Comparison of ENCODE assay signal across 14 cellular contexts in the genomic region with DNA sequence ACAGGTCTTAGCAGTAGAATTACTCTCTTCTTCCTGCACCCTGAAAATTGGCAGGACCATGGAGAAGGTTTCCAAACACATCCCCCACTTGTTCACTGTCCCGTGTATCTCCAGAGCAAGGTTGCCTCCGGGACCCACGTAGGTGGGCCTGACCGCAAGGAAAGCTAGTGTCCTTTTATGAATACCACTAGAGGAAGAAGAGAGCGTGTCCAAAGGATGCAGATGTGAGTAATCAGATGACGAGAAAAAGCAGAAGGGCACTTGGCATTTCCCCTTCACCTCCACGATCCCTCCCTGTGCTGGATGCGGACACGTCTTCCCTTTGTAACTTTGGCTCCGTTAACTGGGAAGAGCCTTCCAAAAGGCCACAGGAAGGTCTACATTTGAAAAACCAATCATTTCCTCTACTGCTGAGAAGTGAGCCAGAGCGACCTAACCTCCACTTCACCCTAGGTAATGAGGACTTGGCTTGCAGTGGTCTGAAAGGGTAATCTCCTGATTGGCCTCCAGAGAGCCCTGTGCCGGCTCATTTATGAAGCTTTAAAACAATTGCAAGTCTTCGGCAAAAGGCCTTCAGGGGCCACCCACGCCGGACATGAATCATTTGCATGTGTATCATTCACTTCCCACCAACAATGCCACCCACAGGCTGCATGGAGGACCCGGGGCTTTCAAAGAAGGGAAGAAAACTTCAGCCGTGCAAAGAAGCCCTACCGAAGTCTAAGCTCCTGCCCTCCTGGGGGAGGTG. TPM values are rescaled to one million over a fixed set of nuclear protein-coding genes. Genes with fewer than 3 reads are reported as not detected.
DNase-seq lines count a peak whose midpoint lies in the region; ATAC-seq, FAIRE-seq and TF ChIP-seq lines count a peak whose summit lies in the region.
"Had no signal": no experiment of that assay in that cellular context is flagged by ENCODE, and none has a peak within 500 bp of the region (broad histone marks: within the 10 kb centered on the region; RNA-seq: fewer than 3 reads in every experiment).

No MANE protein-coding gene starts in this region.

- H3K79me2 ChIP-seq in OCI-LY3 (ENCODE audit: low read length), result no peaks in the 10 kb centered on the region
- no peaks in the 10 kb centered on the region for H3K79me2 ChIP-seq in H1 (ENCODE audit: control insufficient read depth in 1 of 2, insufficient read depth in 2 of 2, low read length in 2 of 2)

- CTCF ChIA-PET in H1 (lab: Charles Lee; ENCODE audit: partially characterized antibody), result interaction anchor here (1.0 to 2.1 kb wide), 4 partner anchors 24 to 101 kb away, joined by 3 to 6 read pairs (median 3); no protein-coding TSS in a partner anchor

- TF ChIP-seq EP300 in H1 (IDR thresholded peaks at IDR 0.05; ENCODE audit: borderline replicate concordance in 1 of 2, low read depth in 2 of 2, low read length in 2 of 2), result no peak

- no peak overlapping the region for H4K91ac ChIP-seq in H1 (replicated peaks; ENCODE audit: insufficient read length, low read length)

- no peak for FAIRE-seq in H1 (lab: Jason Lieb, UNC)
- FAIRE-seq: RCC 7860 had no signal

- 0 out of 2 replicates have a peak overlapping the region, but pooled peaks have one; percentile 25 for H2AK5ac ChIP-seq in H1 (ENCODE audit: low read depth, low read length)

- TF ChIP-seq POLR2A in H1 (IDR thresholded peaks at IDR 0.05; ENCODE audit: control extremely low read depth in 1 of 2, low read depth in 2 of 2, low read length in 2 of 2), result no peak

- H3K4ac ChIP-seq in H1 (replicated peaks; ENCODE audit: insufficient read length, low read depth, low read length), result no peak overlapping the region

- peak; percentile 84 for DNase-seq in EL
- DNase-seq in H1 (ENCODE audit: low read depth in 1 of 2, low spot score in 2 of 2), result no peak
- no peak for DNase-seq in neural crest cell (ENCODE audit: low read depth, low spot score)
- DNase-seq in A172 (ENCODE audit: low spot score), result no peak
- no peak for DNase-seq in activated T-cell treated with anti-CD3 and anti-CD28 coated beads for 4 hours
- no peak for DNase-seq in NCI-H1048 (lab: John Stamatoyannopoulos, UW)
- DNase-seq: activated B cell treated with CpG ODN at 0.5 μM for 24 hours; activated effector memory CD4-positive, alpha-beta T cell treated with anti-CD3 and anti-CD28 coated beads, Interleukin-2, amount 50 U/mL, for 16 hours; naive thymus-derived CD8-positive, alpha-beta T cell; NCI-H187; stimulated activated naive B cell treated with anti-CD40 and anti-IgM and Interleukin-4, amounts not matched to agents 10 μg/mL and 1 μg/mL and 100 μg/mL, for 72 hours had no signal

- no peak for ATAC-seq in HG02981 (IDR thresholded peaks at IDR 0.05; ENCODE audit: unreplicated experiment)
- ATAC-seq: naive thymus-derived CD8-positive, alpha-beta T cell; stimulated activated naive B cell treated with anti-CD40 and anti-IgM and Interleukin-4, amounts not matched to agents 10 μg/mL and 1 μg/mL and 100 μg/mL, for 72 hours had no signal

- no peak overlapping the region for H3K23ac ChIP-seq in H1 (ENCODE audit: insufficient read length)

- H3K27me3 ChIP-seq in OCI-LY3 (ENCODE audit: low read depth, low read length) (no peaks in the 10 kb centered on the region), H1 (replicated peaks in 1 of 4; ENCODE audit: control insufficient read depth in 3 of 4, extremely low read depth in 1 of 4, insufficient read depth in 3 of 4, low read length in 3 of 4) (no peaks in the 10 kb centered on the region)

- 0 out of 2 replicates have a peak overlapping the region, but pooled peaks have one; percentile 36 for H2BK5ac ChIP-seq in H1 (ENCODE audit: low read depth, low read length)

- H3K4me1 ChIP-seq in OCI-LY3 (ENCODE audit: low read length), result peaks cover 15% of the 10 kb centered on the region
- H3K4me1 ChIP-seq in H1 (replicated peaks in 1 of 4; ENCODE audit: control insufficient read depth in 3 of 4, insufficient read depth in 4 of 4, low read length in 3 of 4), result no peaks in the 10 kb centered on the region; a peak in 1 of 7 replicates

- H2BK15ac ChIP-seq in H1 (ENCODE audit: low read length), result no peak overlapping the region

- peaks cover 26% of the 10 kb centered on the region for H3K4me1 Mint-ChIP-seq in neural crest cell
- H3K4me1 Mint-ChIP-seq: activated B cell treated with CpG ODN at 0.5 μM for 24 hours; naive thymus-derived CD8-positive, alpha-beta T cell; stimulated activated naive B cell treated with anti-CD40 and anti-IgM and Interleukin-4, amounts not matched to agents 10 μg/mL and 1 μg/mL and 100 μg/mL, for 72 hours had no signal

- H3K14ac ChIP-seq in H1 (ENCODE audit: insufficient read length), result no peak overlapping the region

- H3K36me3 ChIP-seq in OCI-LY3 (replicated peaks; ENCODE audit: low read depth, low read length) (no peaks in the 10 kb centered on the region), H1 (ENCODE audit: control insufficient read depth in 2 of 4, insufficient read depth in 4 of 4, low read length in 3 of 4) (no peaks in the 10 kb centered on the region)

- 93% methylated on average over 18 of the region's 18 CpGs; no CpG with 5 or more reads in 1 of the 2 experiments for WGBS in H1 (ENCODE audit: extremely low coverage in 1 of 2, insufficient coverage in 1 of 2, insufficient read length in 1 of 2, insufficient replicate concordance in 2 of 2, low coverage in 1 of 2, low lambda C conversion rate in 2 of 2, missing lambda C conversion rate in 1 of 2), 2 experiments

- no peaks in the 10 kb centered on the region for H3K79me1 ChIP-seq in H1 (ENCODE audit: low read depth, low read length)

- no peaks in the 10 kb centered on the region for H3K27me3 Mint-ChIP-seq in neural crest cell (ENCODE audit: low read depth)
- H3K27me3 Mint-ChIP-seq: activated B cell treated with CpG ODN at 0.5 μM for 24 hours had no signal

- no peak overlapping the region for H3K4me3 Mint-ChIP-seq in neural crest cell
- H3K4me3 Mint-ChIP-seq: activated B cell treated with CpG ODN at 0.5 μM for 24 hours; naive thymus-derived CD8-positive, alpha-beta T cell; stimulated activated naive B cell treated with anti-CD40 and anti-IgM and Interleukin-4, amounts not matched to agents 10 μg/mL and 1 μg/mL and 100 μg/mL, for 72 hours had no signal

- no peak overlapping the region for H3K18ac ChIP-seq in H1 (ENCODE audit: extremely low read depth, low read length)

- POLR2A ChIA-PET in H1 (lab: Charles Lee; ENCODE audit: partially characterized antibody), result no interaction called here

- H3K27ac ChIP-seq in OCI-LY3 (ENCODE audit: low read length), result no peak overlapping the region
- no peak overlapping the region for H3K27ac ChIP-seq in H1 (ENCODE audit: low read depth, low read length)

- H3K4me3 ChIP-seq in OCI-LY3 (ENCODE audit: low read length) (no peak overlapping the region), H1 (ENCODE audit: extremely low read depth in 1 of 4, insufficient read depth in 2 of 4, low read depth in 3 of 4, low read length in 4 of 4) (no peak overlapping the region)

- H2BK120ac ChIP-seq in H1 (replicated peaks; ENCODE audit: low read depth, low read length), result no peak overlapping the region

- H3K23me2 ChIP-seq in H1 (ENCODE audit: low read depth, low read length), result no peaks in the 10 kb centered on the region

- H3K27ac Mint-ChIP-seq in neural crest cell (ENCODE audit: unreplicated experiment), result peak overlapping the region; percentile 85
- H3K27ac Mint-ChIP-seq: activated B cell treated with CpG ODN at 0.5 μM for 24 hours; stimulated activated naive B cell treated with anti-CD40 and anti-IgM and Interleukin-4, amounts not matched to agents 10 μg/mL and 1 μg/mL and 100 μg/mL, for 72 hours had no signal

- H3K56ac ChIP-seq in H1 (replicated peaks; ENCODE audit: insufficient read length, low read depth, low read length), result no peak overlapping the region

- peak overlapping the region; percentile 78; the same call in 1 of the 2 replicates for H2BK20ac ChIP-seq in H1 (ENCODE audit: low read length)

- TF ChIP-seq CTCF in OCI-LY3 (IDR thresholded peaks at IDR 0.05; ENCODE audit: low read depth, low read length) (no peak), H1 (IDR thresholded peaks at IDR 0.05; ENCODE audit: control extremely low read depth in 1 of 3, insufficient read depth in 1 of 3, low read depth in 1 of 3, low read length in 3 of 3) (no peak), neural crest cell (conservative IDR thresholded peaks at IDR 0.05) (no peak)

- H2AFZ ChIP-seq in OCI-LY3 (ENCODE audit: low read depth, low read length) (peak overlapping the region; percentile 5; the same call in 1 of the 2 replicates), H1 (ENCODE audit: low read length) (no peak overlapping the region)

- H3K9me3 ChIP-seq in OCI-LY3 (ENCODE audit: insufficient read depth, low read length) (no peaks in the 10 kb centered on the region), H1 (ENCODE audit: insufficient read depth in 2 of 2, low read depth in 1 of 2, low read length in 1 of 2) (peaks cover 9 to 10% of the 10 kb centered on the region in 2 experiments)

- peaks cover 8% of the 10 kb centered on the region for H3K9me3 Mint-ChIP-seq in neural crest cell

- H4K5ac ChIP-seq in H1 (ENCODE audit: insufficient read length, low read depth, low read length), result peak overlapping the region; percentile 5

- H3K9ac ChIP-seq in OCI-LY3 (ENCODE audit: low read length) (no peak overlapping the region), H1 (replicated peaks in 1 of 4; ENCODE audit: extremely low read depth in 1 of 4, low read depth in 3 of 4, low read length in 3 of 4) (no peak overlapping the region)

- peaks cover 14% of the 10 kb centered on the region for H3K36me3 Mint-ChIP-seq in neural crest cell (ENCODE audit: low read depth)
- H3K36me3 Mint-ChIP-seq: stimulated activated naive B cell treated with anti-CD40 and anti-IgM and Interleukin-4, amounts not matched to agents 10 μg/mL and 1 μg/mL and 100 μg/mL, for 72 hours had no signal

- H2BK12ac ChIP-seq in H1 (ENCODE audit: low read depth, low read length), result no peak overlapping the region; the same call in 1 of the 2 replicates

- H3K4me2 ChIP-seq in OCI-LY3 (ENCODE audit: low read length) (peak overlapping the region; percentile 33), H1 (ENCODE audit: insufficient read depth in 1 of 2, low read depth in 2 of 2, low read length in 2 of 2) (no peak overlapping the region)

- no peak for TF ChIP-seq RAD21 in H1 (IDR thresholded peaks at IDR 0.05 in 1 of 2, conservative IDR thresholded peaks at IDR 0.05 in 1 of 2; ENCODE audit: low read depth in 2 of 2, low read length in 2 of 2)

- H4K8ac ChIP-seq in H1 (ENCODE audit: extremely low read depth, insufficient read depth, low read length), result no peak overlapping the region; the same call in 1 of the 2 replicates

- H4K20me1 ChIP-seq in OCI-LY3 (ENCODE audit: insufficient read depth, low read length) (no peaks in the 10 kb centered on the region), H1 (replicated peaks in 1 of 2; ENCODE audit: control insufficient read depth in 1 of 2, insufficient read depth in 2 of 2, low read length in 2 of 2) (no peaks in the 10 kb centered on the region)

RNA-seq across cellular contexts. Expression of a gene that starts 55.4 kb away (rescaled TPM):
- total RNA-seq in H1 (2021; fragmentation: NEBNext Ultra II Directional; extraction: Animal tissue kit (Norgen Biotek cat#: 25700)), result not detected in 2 replicates
- polyA plus RNA-seq in H1 (2011; rRNA removed), result not detected in 2 replicates
- not detected for polyA plus RNA-seq in H1 (2011; cell fraction: cytosol; rRNA removed)
- polyA plus RNA-seq in H1 (2011; cell fraction: nucleus; rRNA removed), result not detected
- not detected in 4 replicates for polyA plus RNA-seq in H1 (2012, experiment 1 of 2)
- not detected for polyA plus RNA-seq in H1 (2012, experiment 2 of 2)
- polyA plus RNA-seq in H1 (2013, experiment 1 of 2), result not detected
- not detected for polyA plus RNA-seq in H1 (2013, experiment 2 of 2)
- not detected in 2 replicates for polyA minus RNA-seq in H1 (2011; rRNA and poly(A)+ RNA removed)
- polyA minus RNA-seq in H1 (2011; cell fraction: cytosol; rRNA and poly(A)+ RNA removed), result not detected
- polyA minus RNA-seq in H1 (2011; cell fraction: nucleus; rRNA and poly(A)+ RNA removed), result not detected
- not detected in 2 replicates for total RNA-seq in neural crest cell
- not detected in 2 replicates for total RNA-seq in A172 (2014; rRNA removed; shearing (Covaris generic))
- total RNA-seq: activated B cell treated with CpG ODN at 0.5 μM for 24 hours; naive thymus-derived CD8-positive, alpha-beta T cell had no signal
- polyA plus RNA-seq: naive thymus-derived CD8-positive, alpha-beta T cell had no signal
